1 cellular context compared by ENCODE assay signal in genomic region chrX:41863343-41864203, GRCh38.
TF ChIP-seq lines count a peak whose summit lies in the region.

No MANE protein-coding gene starts in this region.

TF ChIP-seq in A549, 52 proteins besides CTCF, POLR2A, EP300 and RAD21 (continued from another document):
- TF ChIP-seq REST (IDR thresholded peaks at IDR 0.05) = no peak
- TF ChIP-seq CEBPB (IDR thresholded peaks at IDR 0.05) = no peak
- TF ChIP-seq TFCP2L1 (CRISPR knock-in tag; IDR thresholded peaks at IDR 0.05) = no peak
